Comparison of ENCODE assay signal across 13 cellular contexts in genomic region chr5:132748522-132749000, GRCh38. TPM values are rescaled to one million over a fixed set of nuclear protein-coding genes. Genes with fewer than 3 reads are reported as not detected.
DNase-seq lines count a peak whose midpoint lies in the region; ATAC-seq and TF ChIP-seq lines count a peak whose summit lies in the region.
"Had no signal": no experiment of that assay in that cellular context is flagged by ENCODE, and none has a peak within 500 bp of the region (broad histone marks: within the 10 kb centered on the region; RNA-seq: fewer than 3 reads in every experiment).

No MANE protein-coding gene starts in this region.

- no peaks in the 10 kb centered on the region for H3K9me3 ChIP-seq in esophagus muscularis mucosa
- H3K9me3 ChIP-seq: tibial artery had no signal

- CTCF ChIA-PET in activated CD4-positive, alpha-beta memory T cell treated with anti-CD3 and anti-CD28 coated beads, Interleukin-2, amount 10 ng/mL, durations not matched to agents 7 days and 5 days (lab: Charles Lee): interaction anchor here (4.0 kb wide), 1 partner anchor 11 kb away, joined by 53 read pairs; the partner anchor contains the start of gene KIF3A

- no peak overlapping the region for H3K27ac ChIP-seq in esophagus muscularis mucosa (replicated peaks in 1 of 4)
- H3K27ac ChIP-seq: PC-9, tibial artery had no signal

- H3K9me3 Mint-ChIP-seq in activated T-cell treated with anti-CD3 and anti-CD28 coated beads, Interleukin-2, amount 50 U/mL, for 4 hours: no peaks in the 10 kb centered on the region
- H3K9me3 Mint-ChIP-seq in activated CD4-positive, alpha-beta memory T cell treated with anti-CD3 and anti-CD28 coated beads, Interleukin-2, amount 10 ng/mL, durations not matched to agents 7 days and 5 days: no peaks in the 10 kb centered on the region
- H3K9me3 Mint-ChIP-seq in stimulated activated memory B cell treated with anti-CD40 and anti-IgM and Interleukin-4, amounts not matched to agents 10 μg/mL and 1 μg/mL and 100 μg/mL, for 72 hours: no peaks in the 10 kb centered on the region

- TF ChIP-seq EP300 in esophagus muscularis mucosa (IDR thresholded peaks at IDR 0.05): no peak

- intact Hi-C loops in esophagus muscularis mucosa (cut with DNase I): no loop called here

- POLR2A ChIA-PET in activated CD4-positive, alpha-beta memory T cell treated with anti-CD3 and anti-CD28 coated beads, Interleukin-2, amount 10 ng/mL, durations not matched to agents 7 days and 5 days (lab: Charles Lee): interaction anchor here (0.6 to 3.7 kb wide), 3 partner anchors 11 to 545 kb away, joined by 3 to 43 read pairs (median 3); partner anchors contain the start of gene KIF3A

- no peak overlapping the region for H3K27ac Mint-ChIP-seq in activated CD4-positive, alpha-beta memory T cell treated with anti-CD3 and anti-CD28 coated beads, Interleukin-2, amount 10 ng/mL, durations not matched to agents 7 days and 5 days
- no peak overlapping the region for H3K27ac Mint-ChIP-seq in stimulated activated memory B cell treated with anti-CD40 and anti-IgM and Interleukin-4, amounts not matched to agents 10 μg/mL and 1 μg/mL and 100 μg/mL, for 72 hours

- DNase-seq in activated T-cell treated with anti-CD3 and anti-CD28 coated beads, Interleukin-2, amount 50 U/mL, for 4 hours: no peak
- no peak for DNase-seq in activated T-cell treated with anti-CD3 and anti-CD28 coated beads, Interleukin-2, amount 50 U/mL, for 48 hours
- no peak for DNase-seq in activated CD4-positive, alpha-beta memory T cell treated with anti-CD3 and anti-CD28 coated beads, Interleukin-2, amount 10 ng/mL, durations not matched to agents 7 days and 5 days
- peak; percentile 68 for DNase-seq in esophagus muscularis mucosa (ENCODE audit: extremely low spot score)
- DNase-seq in NCI-H1930 (lab: John Stamatoyannopoulos, UW): no peak
- no peak for DNase-seq in glomerular visceral epithelial cell (ENCODE audit: extremely low spot score)
- DNase-seq: NCI-H146, NCI-H526, PC-9, tibial artery had no signal

- no peak for TF ChIP-seq POLR2A in esophagus muscularis mucosa (IDR thresholded peaks at IDR 0.05; ENCODE audit: low read depth)

- peaks cover 9 to 13% (median 13%) of the 10 kb centered on the region in 4 donors for H3K4me1 ChIP-seq in esophagus muscularis mucosa

- no peaks in the 10 kb centered on the region for H3K27me3 Mint-ChIP-seq in activated T-cell treated with anti-CD3 and anti-CD28 coated beads, Interleukin-2, amount 50 U/mL, for 4 hours (ENCODE audit: low read depth)
- peaks cover 16% of the 10 kb centered on the region for H3K27me3 Mint-ChIP-seq in activated CD4-positive, alpha-beta memory T cell treated with anti-CD3 and anti-CD28 coated beads, Interleukin-2, amount 10 ng/mL, durations not matched to agents 7 days and 5 days
- H3K27me3 Mint-ChIP-seq in stimulated activated memory B cell treated with anti-CD40 and anti-IgM and Interleukin-4, amounts not matched to agents 10 μg/mL and 1 μg/mL and 100 μg/mL, for 72 hours: peaks cover 13% of the 10 kb centered on the region

- H3K4me1 Mint-ChIP-seq in activated T-cell treated with anti-CD3 and anti-CD28 coated beads, Interleukin-2, amount 50 U/mL, for 4 hours (ENCODE audit: low read depth): peaks cover 28% of the 10 kb centered on the region
- peaks cover 29% of the 10 kb centered on the region for H3K4me1 Mint-ChIP-seq in activated CD4-positive, alpha-beta memory T cell treated with anti-CD3 and anti-CD28 coated beads, Interleukin-2, amount 10 ng/mL, durations not matched to agents 7 days and 5 days
- H3K4me1 Mint-ChIP-seq in stimulated activated memory B cell treated with anti-CD40 and anti-IgM and Interleukin-4, amounts not matched to agents 10 μg/mL and 1 μg/mL and 100 μg/mL, for 72 hours: peaks cover 22% of the 10 kb centered on the region

- 84% methylated on average over 10 of the region's 10 CpGs for WGBS in esophagus muscularis mucosa

- H3K4me3 Mint-ChIP-seq in activated T-cell treated with anti-CD3 and anti-CD28 coated beads, Interleukin-2, amount 50 U/mL, for 4 hours: peak overlapping the region; percentile 60
- peak overlapping the region; percentile 57 for H3K4me3 Mint-ChIP-seq in activated CD4-positive, alpha-beta memory T cell treated with anti-CD3 and anti-CD28 coated beads, Interleukin-2, amount 10 ng/mL, durations not matched to agents 7 days and 5 days
- peak overlapping the region; percentile 51 for H3K4me3 Mint-ChIP-seq in stimulated activated memory B cell treated with anti-CD40 and anti-IgM and Interleukin-4, amounts not matched to agents 10 μg/mL and 1 μg/mL and 100 μg/mL, for 72 hours

- H3K27me3 ChIP-seq in esophagus muscularis mucosa: peaks cover 9 to 45% (median 19%) of the 10 kb centered on the region in 4 donors

- H3K36me3 Mint-ChIP-seq in activated T-cell treated with anti-CD3 and anti-CD28 coated beads, Interleukin-2, amount 50 U/mL, for 4 hours (ENCODE audit: insufficient read depth): peaks cover 8% of the 10 kb centered on the region
- peaks cover 18% of the 10 kb centered on the region for H3K36me3 Mint-ChIP-seq in activated CD4-positive, alpha-beta memory T cell treated with anti-CD3 and anti-CD28 coated beads, Interleukin-2, amount 10 ng/mL, durations not matched to agents 7 days and 5 days (ENCODE audit: low read depth)
- no peaks in the 10 kb centered on the region for H3K36me3 Mint-ChIP-seq in stimulated activated memory B cell treated with anti-CD40 and anti-IgM and Interleukin-4, amounts not matched to agents 10 μg/mL and 1 μg/mL and 100 μg/mL, for 72 hours

- no peak for ATAC-seq in activated T-cell treated with anti-CD3 and anti-CD28 coated beads, Interleukin-2, amount 50 U/mL, for 4 hours
- no peak for ATAC-seq in stimulated activated memory B cell treated with anti-CD40 and anti-IgM and Interleukin-4, amounts not matched to agents 10 μg/mL and 1 μg/mL and 100 μg/mL, for 72 hours
- ATAC-seq in HG03159 (IDR thresholded peaks at IDR 0.05; ENCODE audit: unreplicated experiment): no peak
- ATAC-seq: K562 had no signal

- no peak for TF ChIP-seq CTCF in esophagus muscularis mucosa (IDR thresholded peaks at IDR 0.05)

- no peak overlapping the region for H3K4me3 ChIP-seq in esophagus muscularis mucosa
- H3K4me3 ChIP-seq: K562, PC-9, tibial artery had no signal

- peaks cover 0 to 8% (median 7%) of the 10 kb centered on the region in 4 donors for H3K36me3 ChIP-seq in esophagus muscularis mucosa
- H3K36me3 ChIP-seq: tibial artery had no signal

RNA-seq across cellular contexts. Expression of gene CCNI2, which starts 1.3 kb away (rescaled TPM):
- total RNA-seq in activated T-cell treated with anti-CD3 and anti-CD28 coated beads, Interleukin-2, amount 50 U/mL, for 4 hours: 1 to 10 TPM; 5.2 to 7.7 (median 7.4) TPM
- 1 to 10 TPM; 6.4 to 6.7 TPM for total RNA-seq in activated CD4-positive, alpha-beta memory T cell treated with anti-CD3 and anti-CD28 coated beads, Interleukin-2, amount 10 ng/mL, durations not matched to agents 7 days and 5 days
- total RNA-seq in esophagus muscularis mucosa: under 1 TPM in 1 of 4 donors, not detected in 3; 0.39 TPM

RNA-seq across cellular contexts. Expression of gene KIF3A, which starts 11.2 kb away (rescaled TPM):
- total RNA-seq in activated T-cell treated with anti-CD3 and anti-CD28 coated beads, Interleukin-2, amount 50 U/mL, for 4 hours: 10 to 100 TPM in 2 of 3 donors, 1 to 10 TPM in 1; 9.4 to 12.9 (median 10.3) TPM
- 10 to 100 TPM; 16.2 to 19.3 TPM for total RNA-seq in activated CD4-positive, alpha-beta memory T cell treated with anti-CD3 and anti-CD28 coated beads, Interleukin-2, amount 10 ng/mL, durations not matched to agents 7 days and 5 days
- 1 to 10 TPM; 5.5 to 9.6 (median 8.3) TPM for total RNA-seq in esophagus muscularis mucosa

RNA-seq across cellular contexts. Expression of gene SEPTIN8, which starts 28.5 kb away (rescaled TPM):
- 10 to 100 TPM; 12.8 to 18.2 (median 13.7) TPM for total RNA-seq in activated T-cell treated with anti-CD3 and anti-CD28 coated beads, Interleukin-2, amount 50 U/mL, for 4 hours
- total RNA-seq in activated CD4-positive, alpha-beta memory T cell treated with anti-CD3 and anti-CD28 coated beads, Interleukin-2, amount 10 ng/mL, durations not matched to agents 7 days and 5 days: 10 to 100 TPM; 29.7 to 31.8 TPM
- 10 to 100 TPM; 26.7 to 42.8 (median 36.9) TPM for total RNA-seq in esophagus muscularis mucosa

Comparison
In these comparisons a context has a peak if more than half of its experiments do, and no peak if none do; other contexts are left out.
1. RNA of gene CCNI2, which starts 1.3 kb away (total RNA-seq): 5.2 to 7.7 TPM in activated T-cell treated with anti-CD3 and anti-CD28 coated beads, Interleukin-2, amount 50 U/mL, for 4 hours and 6.4 to 6.7 TPM in activated CD4-positive, alpha-beta memory T cell treated with anti-CD3 and anti-CD28 coated beads, Interleukin-2, amount 10 ng/mL, durations not matched to agents 7 days and 5 days; 0.39 TPM in esophagus muscularis mucosa; every median in the first group is over 4 times any median in the second.
2. Peak in every context shown above with its lines, with median percentiles within 50 percentile points of each other: H3K4me3 Mint-ChIP-seq.